Comparison of ENCODE assay signal across 2 cellular contexts in genomic region chr4:74105656-74106275, GRCh38.
TF ChIP-seq lines count a peak whose summit lies in the region.

No MANE protein-coding gene starts in this region.

TF ChIP-seq in GM23338, 12 proteins besides CTCF, POLR2A, EP300 and RAD21 (continued from another document):
- no peak for TF ChIP-seq REST (IDR thresholded peaks at IDR 0.05; ENCODE audit: unreplicated experiment)
- no peak for TF ChIP-seq ZNF331 (CRISPR knock-in tag; IDR thresholded peaks at IDR 0.05; ENCODE audit: low read depth)
- no peak for TF ChIP-seq JUNB (IDR thresholded peaks at IDR 0.05; ENCODE audit: unreplicated experiment)
- TF ChIP-seq CREB1 (CRISPR knock-in tag; IDR thresholded peaks at IDR 0.05; ENCODE audit: low read depth), result no peak
- TF ChIP-seq EZH2phosphoT487 (IDR thresholded peaks at IDR 0.05; ENCODE audit: unreplicated experiment), result no peak
- no peak for TF ChIP-seq NANOG (IDR thresholded peaks at IDR 0.05; ENCODE audit: borderline replicate concordance)
- TF ChIP-seq, protein P1, sequence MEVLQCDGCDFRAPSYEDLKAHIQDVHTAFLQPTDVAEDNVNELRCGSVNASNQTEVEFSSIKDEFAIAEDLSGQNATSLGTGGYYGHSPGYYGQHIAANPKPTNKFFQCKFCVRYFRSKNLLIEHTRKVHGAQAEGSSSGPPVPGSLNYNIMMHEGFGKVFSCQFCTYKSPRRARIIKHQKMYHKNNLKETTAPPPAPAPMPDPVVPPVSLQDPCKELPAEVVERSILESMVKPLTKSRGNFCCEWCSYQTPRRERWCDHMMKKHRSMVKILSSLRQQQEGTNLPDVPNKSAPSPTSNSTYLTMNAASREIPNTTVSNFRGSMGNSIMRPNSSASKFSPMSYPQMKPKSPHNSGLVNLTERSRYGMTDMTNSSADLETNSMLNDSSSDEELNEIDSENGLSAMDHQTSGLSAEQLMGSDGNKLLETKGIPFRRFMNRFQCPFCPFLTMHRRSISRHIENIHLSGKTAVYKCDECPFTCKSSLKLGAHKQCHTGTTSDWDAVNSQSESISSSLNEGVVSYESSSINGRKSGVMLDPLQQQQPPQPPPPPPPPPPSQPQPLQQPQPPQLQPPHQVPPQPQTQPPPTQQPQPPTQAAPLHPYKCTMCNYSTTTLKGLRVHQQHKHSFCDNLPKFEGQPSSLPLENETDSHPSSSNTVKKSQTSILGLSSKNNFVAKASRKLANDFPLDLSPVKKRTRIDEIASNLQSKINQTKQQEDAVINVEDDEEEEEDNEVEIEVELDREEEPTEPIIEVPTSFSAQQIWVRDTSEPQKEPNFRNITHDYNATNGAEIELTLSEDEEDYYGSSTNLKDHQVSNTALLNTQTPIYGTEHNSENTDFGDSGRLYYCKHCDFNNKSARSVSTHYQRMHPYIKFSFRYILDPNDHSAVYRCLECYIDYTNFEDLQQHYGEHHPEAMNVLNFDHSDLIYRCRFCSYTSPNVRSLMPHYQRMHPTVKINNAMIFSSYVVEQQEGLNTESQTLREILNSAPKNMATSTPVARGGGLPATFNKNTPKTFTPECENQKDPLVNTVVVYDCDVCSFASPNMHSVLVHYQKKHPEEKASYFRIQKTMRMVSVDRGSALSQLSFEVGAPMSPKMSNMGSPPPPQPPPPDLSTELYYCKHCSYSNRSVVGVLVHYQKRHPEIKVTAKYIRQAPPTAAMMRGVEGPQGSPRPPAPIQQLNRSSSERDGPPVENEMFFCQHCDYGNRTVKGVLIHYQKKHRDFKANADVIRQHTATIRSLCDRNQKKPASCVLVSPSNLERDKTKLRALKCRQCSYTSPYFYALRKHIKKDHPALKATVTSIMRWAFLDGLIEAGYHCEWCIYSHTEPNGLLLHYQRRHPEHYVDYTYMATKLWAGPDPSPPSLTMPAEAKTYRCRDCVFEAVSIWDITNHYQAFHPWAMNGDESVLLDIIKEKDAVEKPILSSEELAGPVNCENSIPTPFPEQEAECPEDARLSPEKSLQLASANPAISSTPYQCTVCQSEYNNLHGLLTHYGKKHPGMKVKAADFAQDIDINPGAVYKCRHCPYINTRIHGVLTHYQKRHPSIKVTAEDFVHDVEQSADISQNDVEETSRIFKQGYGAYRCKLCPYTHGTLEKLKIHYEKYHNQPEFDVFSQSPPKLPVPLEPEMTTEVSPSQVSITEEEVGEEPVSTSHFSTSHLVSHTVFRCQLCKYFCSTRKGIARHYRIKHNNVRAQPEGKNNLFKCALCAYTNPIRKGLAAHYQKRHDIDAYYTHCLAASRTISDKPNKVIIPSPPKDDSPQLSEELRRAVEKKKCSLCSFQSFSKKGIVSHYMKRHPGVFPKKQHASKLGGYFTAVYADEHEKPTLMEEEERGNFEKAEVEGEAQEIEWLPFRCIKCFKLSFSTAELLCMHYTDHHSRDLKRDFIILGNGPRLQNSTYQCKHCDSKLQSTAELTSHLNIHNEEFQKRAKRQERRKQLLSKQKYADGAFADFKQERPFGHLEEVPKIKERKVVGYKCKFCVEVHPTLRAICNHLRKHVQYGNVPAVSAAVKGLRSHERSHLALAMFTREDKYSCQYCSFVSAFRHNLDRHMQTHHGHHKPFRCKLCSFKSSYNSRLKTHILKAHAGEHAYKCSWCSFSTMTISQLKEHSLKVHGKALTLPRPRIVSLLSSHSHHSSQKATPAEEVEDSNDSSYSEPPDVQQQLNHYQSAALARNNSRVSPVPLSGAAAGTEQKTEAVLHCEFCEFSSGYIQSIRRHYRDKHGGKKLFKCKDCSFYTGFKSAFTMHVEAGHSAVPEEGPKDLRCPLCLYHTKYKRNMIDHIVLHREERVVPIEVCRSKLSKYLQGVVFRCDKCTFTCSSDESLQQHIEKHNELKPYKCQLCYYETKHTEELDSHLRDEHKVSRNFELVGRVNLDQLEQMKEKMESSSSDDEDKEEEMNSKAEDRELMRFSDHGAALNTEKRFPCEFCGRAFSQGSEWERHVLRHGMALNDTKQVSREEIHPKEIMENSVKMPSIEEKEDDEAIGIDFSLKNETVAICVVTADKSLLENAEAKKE (CRISPR knock-in tag; IDR thresholded peaks at IDR 0.05), result no peak

TF ChIP-seq in SK-N-SH treated with all-trans-retinoic acid at 6 μM for 48 hours, 23 proteins besides CTCF, POLR2A, EP300 and RAD21 (continued from another document):
- TF ChIP-seq, protein P2, sequence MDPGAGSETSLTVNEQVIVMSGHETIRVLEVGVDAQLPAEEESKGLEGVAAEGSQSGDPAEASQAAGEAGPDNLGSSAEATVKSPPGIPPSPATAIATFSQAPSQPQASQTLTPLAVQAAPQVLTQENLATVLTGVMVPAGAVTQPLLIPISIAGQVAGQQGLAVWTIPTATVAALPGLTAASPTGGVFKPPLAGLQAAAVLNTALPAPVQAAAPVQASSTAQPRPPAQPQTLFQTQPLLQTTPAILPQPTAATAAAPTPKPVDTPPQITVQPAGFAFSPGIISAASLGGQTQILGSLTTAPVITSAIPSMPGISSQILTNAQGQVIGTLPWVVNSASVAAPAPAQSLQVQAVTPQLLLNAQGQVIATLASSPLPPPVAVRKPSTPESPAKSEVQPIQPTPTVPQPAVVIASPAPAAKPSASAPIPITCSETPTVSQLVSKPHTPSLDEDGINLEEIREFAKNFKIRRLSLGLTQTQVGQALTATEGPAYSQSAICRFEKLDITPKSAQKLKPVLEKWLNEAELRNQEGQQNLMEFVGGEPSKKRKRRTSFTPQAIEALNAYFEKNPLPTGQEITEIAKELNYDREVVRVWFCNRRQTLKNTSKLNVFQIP (CRISPR knock-in tag; IDR thresholded peaks at IDR 0.05; ENCODE audit: borderline replicate concordance, low read depth), result no peak
- TF ChIP-seq, protein P3, sequence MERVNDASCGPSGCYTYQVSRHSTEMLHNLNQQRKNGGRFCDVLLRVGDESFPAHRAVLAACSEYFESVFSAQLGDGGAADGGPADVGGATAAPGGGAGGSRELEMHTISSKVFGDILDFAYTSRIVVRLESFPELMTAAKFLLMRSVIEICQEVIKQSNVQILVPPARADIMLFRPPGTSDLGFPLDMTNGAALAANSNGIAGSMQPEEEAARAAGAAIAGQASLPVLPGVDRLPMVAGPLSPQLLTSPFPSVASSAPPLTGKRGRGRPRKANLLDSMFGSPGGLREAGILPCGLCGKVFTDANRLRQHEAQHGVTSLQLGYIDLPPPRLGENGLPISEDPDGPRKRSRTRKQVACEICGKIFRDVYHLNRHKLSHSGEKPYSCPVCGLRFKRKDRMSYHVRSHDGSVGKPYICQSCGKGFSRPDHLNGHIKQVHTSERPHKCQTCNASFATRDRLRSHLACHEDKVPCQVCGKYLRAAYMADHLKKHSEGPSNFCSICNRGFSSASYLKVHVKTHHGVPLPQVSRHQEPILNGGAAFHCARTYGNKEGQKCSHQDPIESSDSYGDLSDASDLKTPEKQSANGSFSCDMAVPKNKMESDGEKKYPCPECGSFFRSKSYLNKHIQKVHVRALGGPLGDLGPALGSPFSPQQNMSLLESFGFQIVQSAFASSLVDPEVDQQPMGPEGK (CRISPR knock-in tag; IDR thresholded peaks at IDR 0.05; ENCODE audit: borderline replicate concordance), result no peak
